In genomic region chrX:129678881-129679195, GRCh38 we compare ENCODE assay signal across 9 cellular contexts. TPM values are rescaled to one million over a fixed set of nuclear protein-coding genes. Genes with fewer than 3 reads are reported as not detected.
A peak's percentile ranks its signal among the peaks of the same experiment; 100 is the strongest.
DNase-seq lines count a peak whose midpoint lies in the region; ATAC-seq and TF ChIP-seq lines count a peak whose summit lies in the region.
"Had no signal": no experiment of that assay in that cellular context is flagged by ENCODE, and none has a peak within 500 bp of the region (broad histone marks: within the 10 kb centered on the region; RNA-seq: fewer than 3 reads in every experiment).

No MANE protein-coding gene starts in this region.

- no peak for TF ChIP-seq CTCF in SK-N-SH (IDR thresholded peaks at IDR 0.05)
- no peak for TF ChIP-seq CTCF in RWPE2 (IDR thresholded peaks at IDR 0.05; ENCODE audit: poor library complexity, severe bottlenecking)
- no peak for TF ChIP-seq CTCF in esophagus squamous epithelium (IDR thresholded peaks at IDR 0.05)

- H3K27me3 ChIP-seq in SK-N-SH (ENCODE audit: insufficient read depth) (peaks cover 4% of the 10 kb centered on the region; the same call in 1 of the 2 replicates), RWPE2 (ENCODE audit: insufficient read depth, poor library complexity, severe bottlenecking) (no peaks in the 10 kb centered on the region), esophagus squamous epithelium (no peaks in the 10 kb centered on the region), stomach smooth muscle (ENCODE audit: control insufficient read depth in 1 of 2, insufficient read depth in 2 of 2, low read length in 2 of 2) (no peaks in the 10 kb centered on the region)

- 49% methylated on average over 3 of the region's 4 CpGs for WGBS in SK-N-SH (ENCODE audit: low lambda C conversion rate)
- 54% methylated on average over 4 of the region's 4 CpGs; no CpG with 5 or more reads in 1 of the 2 donors for WGBS in esophagus squamous epithelium, 2 donors

- no peaks in the 10 kb centered on the region for H3K9me2 ChIP-seq in SK-N-SH

- no peaks in the 10 kb centered on the region for H3K36me3 ChIP-seq in SK-N-SH (replicated peaks in 1 of 2; ENCODE audit: control insufficient read depth in 1 of 2, insufficient read depth in 2 of 2, low read length in 1 of 2)
- H3K36me3 ChIP-seq in RWPE2 (ENCODE audit: low read depth), result no peaks in the 10 kb centered on the region
- no peaks in the 10 kb centered on the region for H3K36me3 ChIP-seq in esophagus squamous epithelium
- no peaks in the 10 kb centered on the region for H3K36me3 ChIP-seq in stomach smooth muscle (ENCODE audit: control insufficient read depth in 2 of 2, insufficient read depth in 2 of 2, low read length in 2 of 2)

- H3K4me2 ChIP-seq in SK-N-SH, result peak overlapping the region; percentile 51; the same call in 1 of the 2 replicates

- no peaks in the 10 kb centered on the region for H4K20me1 ChIP-seq in SK-N-SH (ENCODE audit: insufficient read depth)

- no peak for TF ChIP-seq POLR2A in esophagus squamous epithelium (IDR thresholded peaks at IDR 0.05)

- H3F3A ChIP-seq in SK-N-SH (replicated peaks; ENCODE audit: insufficient read depth), result no peaks in the 10 kb centered on the region

- H2AFZ ChIP-seq in SK-N-SH (ENCODE audit: low read depth), result no peak overlapping the region

- no peak for ATAC-seq in SK-N-SH treated with all-trans-retinoic acid at 6 μM for 48 hours
- ATAC-seq in RWPE2 (ENCODE audit: low read depth), result no peak
- no peak for ATAC-seq in HG02588 (IDR thresholded peaks at IDR 0.05; ENCODE audit: unreplicated experiment)
- ATAC-seq in GM21717 (IDR thresholded peaks at IDR 0.05; ENCODE audit: unreplicated experiment), result no peak

- POLR2A ChIA-PET in SK-N-SH (lab: Yijun Ruan, JAX), result no interaction called here

- no peaks in the 10 kb centered on the region for H3K79me2 ChIP-seq in SK-N-SH (ENCODE audit: insufficient read depth)

- TF ChIP-seq RAD21 in SK-N-SH (IDR thresholded peaks at IDR 0.05; ENCODE audit: low read length), result no peak

- no peak for DNase-seq in SK-N-SH
- no peak for DNase-seq in RWPE2 (ENCODE audit: low spot score)
- DNase-seq in esophagus squamous epithelium (lab: John Stamatoyannopoulos, UW), result no peak
- no peak for DNase-seq in NCI-H2029 (lab: John Stamatoyannopoulos, UW)

- no peak overlapping the region for H3K9ac ChIP-seq in SK-N-SH
- H3K9ac ChIP-seq in stomach smooth muscle (ENCODE audit: low read length in 2 of 2), result peak overlapping the region; percentile 21 to 75

- TF ChIP-seq EP300 in SK-N-SH (IDR thresholded peaks at IDR 0.05; ENCODE audit: borderline replicate concordance in 1 of 2, low read depth in 1 of 2, low read length in 1 of 2), result no peak

- H3K27ac ChIP-seq in SK-N-SH (ENCODE audit: low read depth in 2 of 2, low read length in 1 of 2) (no peak overlapping the region), RWPE2 (ENCODE audit: poor library complexity, severe bottlenecking) (peak overlapping the region; percentile 29), esophagus squamous epithelium (peak overlapping the region in 3 of 4 donors; percentile 73 to 80 (median 78)), stomach smooth muscle (ENCODE audit: low read length) (peak overlapping the region; percentile 74)

- H3K4me1 ChIP-seq in SK-N-SH (ENCODE audit: control insufficient read depth in 1 of 2, insufficient read depth in 2 of 2, low read depth in 1 of 2, low read length in 1 of 2), result no peaks in the 10 kb centered on the region
- peaks cover 6% of the 10 kb centered on the region for H3K4me1 ChIP-seq in RWPE2 (ENCODE audit: insufficient read depth, poor library complexity, severe bottlenecking)
- peaks cover 8 to 22% (median 10%) of the 10 kb centered on the region in 3 donors for H3K4me1 ChIP-seq in esophagus squamous epithelium
- H3K4me1 ChIP-seq in stomach smooth muscle (ENCODE audit: control insufficient read depth, insufficient read depth, low read length), result peaks cover 10% of the 10 kb centered on the region

- H3K9me3 ChIP-seq in SK-N-SH (no peaks in the 10 kb centered on the region), RWPE2 (ENCODE audit: severe bottlenecking) (no peaks in the 10 kb centered on the region), esophagus squamous epithelium (no peaks in the 10 kb centered on the region), stomach smooth muscle (ENCODE audit: control insufficient read depth in 2 of 2, low read length in 2 of 2) (no peaks in the 10 kb centered on the region)

- intact Hi-C loops in esophagus squamous epithelium (cut with DNase I), result no loop called here

- no peak overlapping the region for H3K4me3 ChIP-seq in SK-N-SH (ENCODE audit: low read depth in 2 of 2, low read length in 1 of 2)
- H3K4me3 ChIP-seq in RWPE2 (ENCODE audit: severe bottlenecking), result no peak overlapping the region
- peak overlapping the region in 3 of 4 donors; percentile 41 to 66 (median 47) for H3K4me3 ChIP-seq in esophagus squamous epithelium
- H3K4me3 ChIP-seq in stomach smooth muscle (ENCODE audit: low read length in 2 of 2), result peak overlapping the region; percentile 67 to 70

- CTCF ChIA-PET in SK-N-SH (lab: Yijun Ruan, JAX), result interaction anchor here (1.2 to 1.4 kb wide), 4 partner anchors 24 to 73 kb away, joined by 3 to 4 read pairs (median 4); partner anchors contain the start of gene APLN

TF ChIP-seq in SK-N-SH, 30 proteins besides CTCF, POLR2A, EP300 and RAD21:
- TF ChIP-seq JUND (IDR thresholded peaks at IDR 0.05) (no peak), MXI1 (IDR thresholded peaks at IDR 0.05; ENCODE audit: low read depth, low read length) (no peak), POLR2AphosphoS5 (IDR thresholded peaks at IDR 0.05; ENCODE audit: low read depth, low read length) (no peak), GATA2 (CRISPR knock-in tag; IDR thresholded peaks at IDR 0.05) (no peak), RCOR1 (IDR thresholded peaks at IDR 0.05; ENCODE audit: low read length) (no peak), EZH2phosphoT487 (IDR thresholded peaks at IDR 0.05; ENCODE audit: borderline replicate concordance, low read depth) (no peak)
- TF ChIP-seq, protein P1, sequence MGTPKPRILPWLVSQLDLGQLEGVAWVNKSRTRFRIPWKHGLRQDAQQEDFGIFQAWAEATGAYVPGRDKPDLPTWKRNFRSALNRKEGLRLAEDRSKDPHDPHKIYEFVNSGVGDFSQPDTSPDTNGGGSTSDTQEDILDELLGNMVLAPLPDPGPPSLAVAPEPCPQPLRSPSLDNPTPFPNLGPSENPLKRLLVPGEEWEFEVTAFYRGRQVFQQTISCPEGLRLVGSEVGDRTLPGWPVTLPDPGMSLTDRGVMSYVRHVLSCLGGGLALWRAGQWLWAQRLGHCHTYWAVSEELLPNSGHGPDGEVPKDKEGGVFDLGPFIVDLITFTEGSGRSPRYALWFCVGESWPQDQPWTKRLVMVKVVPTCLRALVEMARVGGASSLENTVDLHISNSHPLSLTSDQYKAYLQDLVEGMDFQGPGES (IDR thresholded peaks at IDR 0.05; ENCODE audit: low read depth, low read length), result no peak
TF ChIP-seq in SK-N-SH: peak in this region for 0.

TF ChIP-seq in SK-N-SH treated with all-trans-retinoic acid at 6 μM for 48 hours, 23 proteins besides CTCF, POLR2A, EP300 and RAD21 (continues in another document):
- no peak for TF ChIP-seq ZNF8 (CRISPR knock-in tag; IDR thresholded peaks at IDR 0.05)
- no peak for TF ChIP-seq ISL1 (CRISPR knock-in tag; IDR thresholded peaks at IDR 0.05)
- no peak for TF ChIP-seq POU6F1 (CRISPR knock-in tag; IDR thresholded peaks at IDR 0.05; ENCODE audit: borderline replicate concordance, low read depth)
- TF ChIP-seq RARB (CRISPR knock-in tag; IDR thresholded peaks at IDR 0.05), result no peak
- TF ChIP-seq ZFP3 (CRISPR knock-in tag; IDR thresholded peaks at IDR 0.05), result no peak
- TF ChIP-seq, protein P2, sequence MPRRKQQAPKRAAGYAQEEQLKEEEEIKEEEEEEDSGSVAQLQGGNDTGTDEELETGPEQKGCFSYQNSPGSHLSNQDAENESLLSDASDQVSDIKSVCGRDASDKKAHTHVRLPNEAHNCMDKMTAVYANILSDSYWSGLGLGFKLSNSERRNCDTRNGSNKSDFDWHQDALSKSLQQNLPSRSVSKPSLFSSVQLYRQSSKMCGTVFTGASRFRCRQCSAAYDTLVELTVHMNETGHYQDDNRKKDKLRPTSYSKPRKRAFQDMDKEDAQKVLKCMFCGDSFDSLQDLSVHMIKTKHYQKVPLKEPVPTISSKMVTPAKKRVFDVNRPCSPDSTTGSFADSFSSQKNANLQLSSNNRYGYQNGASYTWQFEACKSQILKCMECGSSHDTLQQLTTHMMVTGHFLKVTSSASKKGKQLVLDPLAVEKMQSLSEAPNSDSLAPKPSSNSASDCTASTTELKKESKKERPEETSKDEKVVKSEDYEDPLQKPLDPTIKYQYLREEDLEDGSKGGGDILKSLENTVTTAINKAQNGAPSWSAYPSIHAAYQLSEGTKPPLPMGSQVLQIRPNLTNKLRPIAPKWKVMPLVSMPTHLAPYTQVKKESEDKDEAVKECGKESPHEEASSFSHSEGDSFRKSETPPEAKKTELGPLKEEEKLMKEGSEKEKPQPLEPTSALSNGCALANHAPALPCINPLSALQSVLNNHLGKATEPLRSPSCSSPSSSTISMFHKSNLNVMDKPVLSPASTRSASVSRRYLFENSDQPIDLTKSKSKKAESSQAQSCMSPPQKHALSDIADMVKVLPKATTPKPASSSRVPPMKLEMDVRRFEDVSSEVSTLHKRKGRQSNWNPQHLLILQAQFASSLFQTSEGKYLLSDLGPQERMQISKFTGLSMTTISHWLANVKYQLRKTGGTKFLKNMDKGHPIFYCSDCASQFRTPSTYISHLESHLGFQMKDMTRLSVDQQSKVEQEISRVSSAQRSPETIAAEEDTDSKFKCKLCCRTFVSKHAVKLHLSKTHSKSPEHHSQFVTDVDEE (CRISPR knock-in tag; IDR thresholded peaks at IDR 0.05), result no peak
- TF ChIP-seq ZNF565 (CRISPR knock-in tag; conservative IDR thresholded peaks at IDR 0.05; ENCODE audit: low read depth), result no peak
- TF ChIP-seq TOX (CRISPR knock-in tag; IDR thresholded peaks at IDR 0.05; ENCODE audit: borderline replicate concordance), result no peak

RNA-seq across cellular contexts. Expression of gene APLN, which starts 24.1 kb away (rescaled TPM):
- polyA plus RNA-seq in SK-N-SH (2012; rRNA removed), result 0.71 and 0.82 TPM in 2 replicates
- 0.41 and 0.75 TPM in 2 replicates for polyA plus RNA-seq in SK-N-SH (2012; cell fraction: cytosol; rRNA removed)
- polyA plus RNA-seq in SK-N-SH (2012; cell fraction: nucleus; rRNA removed), result 0.31 and 0.47 TPM in 2 replicates
- total RNA-seq in esophagus squamous epithelium, result under 1 TPM; 0.09 to 0.53 (median 0.44) TPM

RNA-seq across cellular contexts. Expression of gene XPNPEP2, which starts 59.9 kb away (rescaled TPM):
- polyA plus RNA-seq in SK-N-SH (2012; rRNA removed), result 0.19 and 0.21 TPM in 2 replicates
- polyA plus RNA-seq in SK-N-SH (2012; cell fraction: cytosol; rRNA removed), result 0.04 and 0.20 TPM in 2 replicates
- polyA plus RNA-seq in SK-N-SH (2012; cell fraction: nucleus; rRNA removed), result 0.11 and 0.12 TPM in 2 replicates
- total RNA-seq in esophagus squamous epithelium, result 1 to 10 TPM in 2 of 4 donors, under 1 TPM in 1, not detected in 1; 0.88 to 5.7 (median 3.6) TPM
- polyA plus RNA-seq: neural cell had no signal

Comparison
In these comparisons a context has a peak if more than half of its experiments do, and no peak if none do; other contexts are left out.
1. H3K27ac ChIP-seq: peak in RWPE2 (single experiment), esophagus squamous epithelium (3 of 4) and stomach smooth muscle (single experiment); none in SK-N-SH (0 of 2).
2. H3K4me3 ChIP-seq: peak in esophagus squamous epithelium (3 of 4) and stomach smooth muscle (2 of 2); none in SK-N-SH (0 of 2) and RWPE2 (single experiment).